ENCODE assay signal across 8 cellular contexts in genomic region chrX:21940356-21940829, GRCh38. TPM values are rescaled to one million over a fixed set of nuclear protein-coding genes. Genes with fewer than 3 reads are reported as not detected.
DNase-seq lines count a peak whose midpoint lies in the region; ATAC-seq and FAIRE-seq lines count a peak whose summit lies in the region.

SMS (plus strand) TSS chrX:21940709; CDS start chrX:21940825, 116 bp downstream.

- peak within 1 kb of the TSS; percentile 81 for H3K27ac Mint-ChIP-seq in activated T-helper 17 cell treated with anti-CD3 and anti-CD28 coated beads, Interleukin-2, amount 50 U/mL, for 72 hours
- peak within 1 kb of the TSS; percentile 85 to 86 for H3K27ac Mint-ChIP-seq in natural killer cell treated with Interleukin-12 subunit alpha and Interleukin-12 subunit beta and Interleukin-15 and Interleukin-18, amount 100 ng/mL, for 72 hours

- peak within 1 kb of the TSS; percentile 66 for H3K4me3 ChIP-seq in HUES6 (ENCODE audit: low read depth, low read length)

- H3K4me1 ChIP-seq in HUES6 (ENCODE audit: control insufficient read depth, insufficient read depth, low read length), result peaks cover 36% of the 10 kb centered on the region

- no peaks in the 10 kb centered on the region for H3K27me3 Mint-ChIP-seq in activated T-helper 17 cell treated with anti-CD3 and anti-CD28 coated beads, Interleukin-2, amount 50 U/mL, for 72 hours
- peaks cover 0 to 6% of the 10 kb centered on the region in 2 donors for H3K27me3 Mint-ChIP-seq in natural killer cell treated with Interleukin-12 subunit alpha and Interleukin-12 subunit beta and Interleukin-15 and Interleukin-18, amount 100 ng/mL, for 72 hours

- H3K36me3 Mint-ChIP-seq in activated T-helper 17 cell treated with anti-CD3 and anti-CD28 coated beads, Interleukin-2, amount 50 U/mL, for 72 hours (ENCODE audit: low read depth), result peaks cover 30% of the 10 kb centered on the region
- peaks cover 6% of the 10 kb centered on the region for H3K36me3 Mint-ChIP-seq in natural killer cell treated with Interleukin-12 subunit alpha and Interleukin-12 subunit beta and Interleukin-15 and Interleukin-18, amount 100 ng/mL, for 72 hours

- H3K27me3 ChIP-seq in HUES6 (ENCODE audit: control insufficient read depth, insufficient read depth, low read length), result peaks cover 3% of the 10 kb centered on the region; the same call in 1 of the 2 replicates

- H3K9me3 Mint-ChIP-seq in activated T-helper 17 cell treated with anti-CD3 and anti-CD28 coated beads, Interleukin-2, amount 50 U/mL, for 72 hours, result no peaks in the 10 kb centered on the region
- H3K9me3 Mint-ChIP-seq in natural killer cell treated with Interleukin-12 subunit alpha and Interleukin-12 subunit beta and Interleukin-15 and Interleukin-18, amount 100 ng/mL, for 72 hours, result no peaks in the 10 kb centered on the region

- in situ Hi-C loops in Caki2 (cut with HindIII; ENCODE audit: low pct_unique_long_range_greater_than_20kb, low sequenced_read_pairs), result no loop called here

- H3K9me3 ChIP-seq in HUES6 (ENCODE audit: control insufficient read depth, insufficient read depth, low read depth, low read length), result no peaks in the 10 kb centered on the region

- H3K9ac ChIP-seq in HUES6 (ENCODE audit: low read length), result peak within 1 kb of the TSS; percentile 90

- peak; percentile 79 for ATAC-seq in GM21390 (IDR thresholded peaks at IDR 0.05; ENCODE audit: unreplicated experiment)
- ATAC-seq in activated T-helper 17 cell treated with anti-CD3 and anti-CD28 coated beads, Interleukin-2, amount 50 U/mL, for 72 hours (replicated peaks), result peak; percentile 65
- peak; percentile 76 to 80 for ATAC-seq in natural killer cell treated with Interleukin-12 subunit alpha and Interleukin-12 subunit beta and Interleukin-15 and Interleukin-18, amount 100 ng/mL, for 72 hours

- DNase-seq in Caki2 (ENCODE audit: low read depth) (peak; percentile 76), RCC 7860 (ENCODE audit: low spot score) (peak; percentile 51), fibroblast of peridontal ligament (ENCODE audit: extremely low read depth) (peak; percentile 60), stromal cell of bone marrow (ENCODE audit: low read depth) (peak; percentile 58)
- peak; percentile 77 for DNase-seq in natural killer cell treated with Interleukin-12 subunit alpha and Interleukin-12 subunit beta and Interleukin-15 and Interleukin-18, amount 100 ng/mL, for 72 hours (ENCODE audit: low spot score)

- FAIRE-seq in RCC 7860 (lab: Jason Lieb, UNC), result no peak

- peaks cover 12% of the 10 kb centered on the region for H3K4me1 Mint-ChIP-seq in activated T-helper 17 cell treated with anti-CD3 and anti-CD28 coated beads, Interleukin-2, amount 50 U/mL, for 72 hours
- H3K4me1 Mint-ChIP-seq in natural killer cell treated with Interleukin-12 subunit alpha and Interleukin-12 subunit beta and Interleukin-15 and Interleukin-18, amount 100 ng/mL, for 72 hours (ENCODE audit: low read depth in 2 of 2), result peaks cover 27 to 28% of the 10 kb centered on the region in 2 donors

- H3K4me3 Mint-ChIP-seq in activated T-helper 17 cell treated with anti-CD3 and anti-CD28 coated beads, Interleukin-2, amount 50 U/mL, for 72 hours, result peak within 1 kb of the TSS; percentile 85
- peak within 1 kb of the TSS; percentile 80 for H3K4me3 Mint-ChIP-seq in natural killer cell treated with Interleukin-12 subunit alpha and Interleukin-12 subunit beta and Interleukin-15 and Interleukin-18, amount 100 ng/mL, for 72 hours

- peak within 1 kb of the TSS; percentile 85; the same call in 1 of the 2 replicates for H3K27ac ChIP-seq in HUES6 (ENCODE audit: low read depth, low read length)

- H3K36me3 ChIP-seq in HUES6 (ENCODE audit: control insufficient read depth, insufficient read depth, low read length), result peaks cover 13% of the 10 kb centered on the region

RNA-seq across cellular contexts. Expression of gene SMS, which starts in this region (rescaled TPM):
- total RNA-seq in Caki2 (2014; rRNA removed; shearing (Covaris generic); ENCODE audit: low replicate concordance), result 486 and 552 TPM in 2 replicates
- total RNA-seq in activated T-helper 17 cell treated with anti-CD3 and anti-CD28 coated beads, Interleukin-2, amount 50 U/mL, for 72 hours, result 100 to 1,000 TPM; 102 to 109 TPM
- total RNA-seq in natural killer cell treated with Interleukin-12 subunit alpha and Interleukin-12 subunit beta and Interleukin-15 and Interleukin-18, amount 100 ng/mL, for 72 hours, result 100 to 1,000 TPM; 119 to 127 TPM

Comparison
In these comparisons a context has a peak if more than half of its experiments do, and no peak if none do; other contexts are left out.
1. Peak in every context shown above with its lines: DNase-seq, ATAC-seq, H3K4me3 ChIP-seq and H3K27ac ChIP-seq.